In the genomic region with DNA sequence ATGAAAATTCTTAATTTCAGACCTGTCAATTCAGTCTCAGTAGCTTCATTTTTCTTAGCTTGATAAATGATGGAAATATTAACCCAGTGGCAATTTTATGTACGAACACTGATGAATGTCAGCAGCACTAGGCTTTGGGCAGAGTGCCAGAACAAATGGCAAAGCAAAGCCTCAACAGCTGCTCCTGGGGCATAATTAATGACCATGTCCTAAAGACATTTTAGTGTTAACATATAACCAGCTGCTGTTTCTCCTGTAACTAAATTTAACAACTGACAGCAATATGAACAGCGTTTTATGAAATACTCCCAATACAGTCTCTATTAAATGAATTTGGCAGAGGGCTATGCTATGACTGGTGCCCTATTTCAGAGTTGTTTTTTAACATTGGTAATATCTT, we compare ENCODE assay signal across 20 cellular contexts. TPM values are rescaled to one million over a fixed set of nuclear protein-coding genes. Genes with fewer than 3 reads are reported as not detected.
A peak's percentile ranks its signal among the peaks of the same experiment; 100 is the strongest.
DNase-seq lines count a peak whose midpoint lies in the region; ATAC-seq and FAIRE-seq lines count a peak whose summit lies in the region.
"Had no signal": no experiment of that assay in that cellular context is flagged by ENCODE, and none has a peak within 500 bp of the region (broad histone marks: within the 10 kb centered on the region; RNA-seq: fewer than 3 reads in every experiment).

No MANE protein-coding gene starts in this region.

- no peak overlapping the region for H3K4me3 Mint-ChIP-seq in activated T-helper 17 cell treated with anti-CD3 and anti-CD28 coated beads, Interleukin-2, amount 50 U/mL, for 72 hours
- H3K4me3 Mint-ChIP-seq: activated CD4-positive, alpha-beta memory T cell treated with anti-CD3 and anti-CD28 coated beads for 36 hours; activated naive CD4-positive, alpha-beta T cell treated with anti-CD3 and anti-CD28 coated beads, Interleukin-2, amount 50 U/mL, for 24 hours had no signal

- FAIRE-seq in islet of Langerhans (lab: Jason Lieb, UNC), result peak; percentile 94
- FAIRE-seq: GM12892 had no signal

- no peaks in the 10 kb centered on the region for H3K4me1 Mint-ChIP-seq in activated T-helper 17 cell treated with anti-CD3 and anti-CD28 coated beads, Interleukin-2, amount 50 U/mL, for 72 hours
- H3K4me1 Mint-ChIP-seq: activated naive CD4-positive, alpha-beta T cell treated with anti-CD3 and anti-CD28 coated beads, Interleukin-2, amount 50 U/mL, for 24 hours had no signal

- no peaks in the 10 kb centered on the region for H3K36me3 Mint-ChIP-seq in activated T-helper 17 cell treated with anti-CD3 and anti-CD28 coated beads, Interleukin-2, amount 50 U/mL, for 72 hours (ENCODE audit: low read depth)

- peaks cover 16% of the 10 kb centered on the region for H3K9me3 Mint-ChIP-seq in activated T-helper 17 cell treated with anti-CD3 and anti-CD28 coated beads, Interleukin-2, amount 50 U/mL, for 72 hours

- no peak overlapping the region for H3K27ac Mint-ChIP-seq in activated T-helper 17 cell treated with anti-CD3 and anti-CD28 coated beads, Interleukin-2, amount 50 U/mL, for 72 hours
- H3K27ac Mint-ChIP-seq: activated CD4-positive, alpha-beta memory T cell treated with anti-CD3 and anti-CD28 coated beads for 36 hours; activated naive CD4-positive, alpha-beta T cell treated with anti-CD3 and anti-CD28 coated beads, Interleukin-2, amount 50 U/mL, for 24 hours had no signal

- DNase-seq in D341Med (ENCODE audit: low spot score) (peak; percentile 46), NCI-H1105 treated with DMSO at 0.1 percent for 48 hours (lab: John Stamatoyannopoulos, UW) (peak; percentile 97), NCI-H446 treated with DMSO at 0.1 percent for 48 hours (lab: John Stamatoyannopoulos, UW) (peak; percentile 82)
- DNase-seq: activated CD4-positive, alpha-beta memory T cell treated with anti-CD3 and anti-CD28 coated beads for 36 hours; activated T-cell treated with anti-CD3 and anti-CD28 coated beads, Interleukin-2, amount 50 U/mL, for 1 hour; Caco-2; GF-D8; left lung; MG63; mucosa of descending colon; right cardiac atrium; RPMI8226; stimulated activated CD4-positive, alpha-beta T cell treated with anti-CD3 and anti-CD28 coated beads, Interleukin-2, amount 100 ng/mL, for 24 hours had no signal

- no peaks in the 10 kb centered on the region for H3K27me3 Mint-ChIP-seq in activated T-helper 17 cell treated with anti-CD3 and anti-CD28 coated beads, Interleukin-2, amount 50 U/mL, for 72 hours
- H3K27me3 Mint-ChIP-seq: activated CD4-positive, alpha-beta memory T cell treated with anti-CD3 and anti-CD28 coated beads for 36 hours; activated naive CD4-positive, alpha-beta T cell treated with anti-CD3 and anti-CD28 coated beads, Interleukin-2, amount 50 U/mL, for 24 hours had no signal

- ATAC-seq in HG02884 (IDR thresholded peaks at IDR 0.05; ENCODE audit: unreplicated experiment) (no peak), GM21515 (IDR thresholded peaks at IDR 0.05; ENCODE audit: unreplicated experiment) (no peak)
- no peak for ATAC-seq in activated T-helper 17 cell treated with anti-CD3 and anti-CD28 coated beads, Interleukin-2, amount 50 U/mL, for 72 hours (replicated peaks)
- no peak for ATAC-seq in activated CD4-positive, CD25-positive, alpha-beta regulatory T cell treated with anti-CD3 and anti-CD28 coated beads, Interleukin-2, amount 50 U/mL, for 24 hours
- ATAC-seq: left lung, mucosa of descending colon, right cardiac atrium had no signal

RNA-seq across cellular contexts. Expression of gene ZNF568, which starts 47.1 kb away (rescaled TPM):
- 10 to 100 TPM in 1 of 2 donors, 1 to 10 TPM in 1; 6.7 to 10.1 TPM for total RNA-seq in activated T-helper 17 cell treated with anti-CD3 and anti-CD28 coated beads, Interleukin-2, amount 50 U/mL, for 72 hours
- total RNA-seq: Caco-2 had no signal

RNA-seq across cellular contexts. Expression of gene ZNF829, which starts 47.2 kb away (rescaled TPM):
- total RNA-seq in activated T-helper 17 cell treated with anti-CD3 and anti-CD28 coated beads, Interleukin-2, amount 50 U/mL, for 72 hours, result 1 to 10 TPM; 4.5 to 5.3 TPM
- total RNA-seq: Caco-2 had no signal

Comparison
In these comparisons a context has a peak if more than half of its experiments do, and no peak if none do; other contexts are left out.
1. DNase-seq: peak in every context shown above with its lines; median percentile 97 in NCI-H1105 treated with DMSO at 0.1 percent for 48 hours; 82 in NCI-H446 treated with DMSO at 0.1 percent for 48 hours; 46 in D341Med.